ENCODE assay signal across 9 cellular contexts in the genomic region with DNA sequence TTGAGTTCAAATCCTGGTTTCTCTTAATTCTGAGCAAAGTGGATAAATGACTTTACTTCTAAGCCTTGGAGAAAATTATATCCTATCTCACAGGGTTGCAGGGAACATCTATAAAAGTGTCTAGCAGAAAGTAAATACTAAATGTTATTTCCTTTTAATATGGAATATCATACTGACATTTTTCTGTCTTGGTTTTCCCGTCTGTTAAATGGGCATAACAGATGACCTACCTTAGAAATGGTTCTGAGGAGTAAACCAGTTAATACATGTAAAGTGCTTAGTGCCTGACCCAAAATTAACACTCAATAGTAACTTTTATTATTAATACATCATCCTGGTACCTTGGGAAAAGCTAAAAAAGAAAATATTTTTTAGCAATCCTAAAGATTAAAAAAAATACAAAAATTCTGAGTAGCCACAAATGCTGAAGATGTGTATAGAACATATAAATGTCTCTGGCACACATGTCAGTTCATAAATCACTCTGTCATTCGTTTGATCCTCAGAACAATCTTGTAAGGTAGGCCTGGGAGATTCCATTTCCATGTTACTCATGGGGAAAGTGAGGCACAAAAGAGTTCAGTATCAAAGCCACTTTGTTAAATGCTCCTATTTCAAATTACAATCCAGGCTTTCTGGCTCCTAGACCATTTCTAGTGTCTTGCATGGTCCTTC. TPM values are rescaled to one million over a fixed set of nuclear protein-coding genes. Genes with fewer than 3 reads are reported as not detected.
DNase-seq lines count a peak whose midpoint lies in the region; ATAC-seq and TF ChIP-seq lines count a peak whose summit lies in the region.
"Had no signal": no experiment of that assay in that cellular context is flagged by ENCODE, and none has a peak within 500 bp of the region (broad histone marks: within the 10 kb centered on the region; RNA-seq: fewer than 3 reads in every experiment).

No MANE protein-coding gene starts in this region.

- H3K4me3 ChIP-seq in WI38 (ENCODE audit: low read depth, low read length) (peak overlapping the region; percentile 99), fibroblast of villous mesenchyme (ENCODE audit: low read depth, low read length) (peak overlapping the region; percentile 94)

- no peak overlapping the region for H3K27ac Mint-ChIP-seq in activated CD8-positive, alpha-beta memory T cell treated with anti-CD3 and anti-CD28 coated beads, Interleukin-2, amount 10 ng/mL, durations not matched to agents 7 days and 5 days
- peak overlapping the region; percentile 100 for H3K27ac Mint-ChIP-seq in stimulated activated effector memory CD8-positive, alpha-beta T cell treated with anti-CD3 and anti-CD28 coated beads, Interleukin-12 subunit alpha, Interleukin-12 subunit beta, amount 100 ng/mL, for 72 hours

- no peaks in the 10 kb centered on the region for H3K27me3 Mint-ChIP-seq in activated CD8-positive, alpha-beta memory T cell treated with anti-CD3 and anti-CD28 coated beads, Interleukin-2, amount 10 ng/mL, durations not matched to agents 7 days and 5 days

- ATAC-seq in activated CD8-positive, alpha-beta memory T cell treated with anti-CD3 and anti-CD28 coated beads, Interleukin-2, amount 10 ng/mL, durations not matched to agents 7 days and 5 days: no peak
- ATAC-seq in stimulated activated effector memory CD8-positive, alpha-beta T cell treated with anti-CD3 and anti-CD28 coated beads, Interleukin-12 subunit alpha, Interleukin-12 subunit beta, amount 100 ng/mL, for 72 hours: no peak
- ATAC-seq in GM21723 (IDR thresholded peaks at IDR 0.05; ENCODE audit: unreplicated experiment) (no peak), GM19351 (IDR thresholded peaks at IDR 0.05; ENCODE audit: unreplicated experiment) (no peak)

- H3K36me3 Mint-ChIP-seq in activated CD8-positive, alpha-beta memory T cell treated with anti-CD3 and anti-CD28 coated beads, Interleukin-2, amount 10 ng/mL, durations not matched to agents 7 days and 5 days: peaks cover 31% of the 10 kb centered on the region
- H3K36me3 Mint-ChIP-seq in stimulated activated effector memory CD8-positive, alpha-beta T cell treated with anti-CD3 and anti-CD28 coated beads, Interleukin-12 subunit alpha, Interleukin-12 subunit beta, amount 100 ng/mL, for 72 hours: peaks cover 74% of the 10 kb centered on the region

- CTCF ChIA-PET in activated CD8-positive, alpha-beta memory T cell treated with anti-CD3 and anti-CD28 coated beads, Interleukin-2, amount 10 ng/mL, durations not matched to agents 7 days and 5 days (lab: Charles Lee): interaction anchor here (0.6 to 2.1 kb wide), 3 partner anchors 10 to 155 kb away, joined by 3 to 7 read pairs (median 3); a partner anchor contains a TSS

- H3K4me1 Mint-ChIP-seq in activated CD8-positive, alpha-beta memory T cell treated with anti-CD3 and anti-CD28 coated beads, Interleukin-2, amount 10 ng/mL, durations not matched to agents 7 days and 5 days: peaks cover 32% of the 10 kb centered on the region
- H3K4me1 Mint-ChIP-seq in stimulated activated effector memory CD8-positive, alpha-beta T cell treated with anti-CD3 and anti-CD28 coated beads, Interleukin-12 subunit alpha, Interleukin-12 subunit beta, amount 100 ng/mL, for 72 hours: peaks cover 32% of the 10 kb centered on the region

- TF ChIP-seq CTCF in WI38 (IDR thresholded peaks at IDR 0.05; ENCODE audit: low read depth, low read length) (no peak), fibroblast of villous mesenchyme (IDR thresholded peaks at IDR 0.05; ENCODE audit: insufficient read depth, low read depth, low read length) (no peak)

- no peaks in the 10 kb centered on the region for H3K9me3 Mint-ChIP-seq in activated CD8-positive, alpha-beta memory T cell treated with anti-CD3 and anti-CD28 coated beads, Interleukin-2, amount 10 ng/mL, durations not matched to agents 7 days and 5 days (ENCODE audit: low read depth)
- no peaks in the 10 kb centered on the region for H3K9me3 Mint-ChIP-seq in stimulated activated effector memory CD8-positive, alpha-beta T cell treated with anti-CD3 and anti-CD28 coated beads, Interleukin-12 subunit alpha, Interleukin-12 subunit beta, amount 100 ng/mL, for 72 hours

- no peak for DNase-seq in activated CD8-positive, alpha-beta memory T cell treated with anti-CD3 and anti-CD28 coated beads, Interleukin-2, amount 10 ng/mL, durations not matched to agents 7 days and 5 days
- DNase-seq in activated CD8-positive, alpha-beta memory T cell treated with anti-CD3 and anti-CD28 coated beads, Interleukin-2, amount 50 U/mL, for 48 hours: no peak
- no peak for DNase-seq in fibroblast of villous mesenchyme (ENCODE audit: low read depth)
- DNase-seq in stimulated activated effector memory CD8-positive, alpha-beta T cell treated with anti-CD3 and anti-CD28 coated beads, Interleukin-12 subunit alpha, Interleukin-12 subunit beta, amount 100 ng/mL, for 72 hours (ENCODE audit: low spot score in 2 of 2): no peak
- no peak for DNase-seq in SHP77 (lab: John Stamatoyannopoulos, UW)
- DNase-seq: stimulated activated naive CD4-positive, alpha-beta T cell treated with Interleukin-2 at 50 U/mL for 16 hours had no signal

- H3K4me3 Mint-ChIP-seq in activated CD8-positive, alpha-beta memory T cell treated with anti-CD3 and anti-CD28 coated beads, Interleukin-2, amount 10 ng/mL, durations not matched to agents 7 days and 5 days: peak overlapping the region; percentile 93
- peak overlapping the region; percentile 100 for H3K4me3 Mint-ChIP-seq in stimulated activated effector memory CD8-positive, alpha-beta T cell treated with anti-CD3 and anti-CD28 coated beads, Interleukin-12 subunit alpha, Interleukin-12 subunit beta, amount 100 ng/mL, for 72 hours

RNA-seq across cellular contexts. Expression of a gene that starts 1.3 kb away (rescaled TPM):
- total RNA-seq in activated CD8-positive, alpha-beta memory T cell treated with anti-CD3 and anti-CD28 coated beads, Interleukin-2, amount 10 ng/mL, durations not matched to agents 7 days and 5 days: 10 to 100 TPM; 16.9 to 19.3 TPM
- 20.3 and 29.8 TPM in 2 replicates for total RNA-seq in fibroblast of villous mesenchyme

RNA-seq across cellular contexts. Expression of a gene that starts 1.8 kb away (rescaled TPM):
- 100 to 1,000 TPM; 219 to 266 TPM for total RNA-seq in activated CD8-positive, alpha-beta memory T cell treated with anti-CD3 and anti-CD28 coated beads, Interleukin-2, amount 10 ng/mL, durations not matched to agents 7 days and 5 days
- total RNA-seq in fibroblast of villous mesenchyme: 57.0 and 88.9 TPM in 2 replicates

RNA-seq across cellular contexts. Expression of a gene that starts 32.8 kb away (rescaled TPM):
- under 1 TPM; 0.45 to 0.53 TPM for total RNA-seq in activated CD8-positive, alpha-beta memory T cell treated with anti-CD3 and anti-CD28 coated beads, Interleukin-2, amount 10 ng/mL, durations not matched to agents 7 days and 5 days
- total RNA-seq in fibroblast of villous mesenchyme: under 0.01 TPM in 2 replicates

RNA-seq across cellular contexts. Expression of a gene that starts 42.5 kb away (rescaled TPM):
- not detected for total RNA-seq in activated CD8-positive, alpha-beta memory T cell treated with anti-CD3 and anti-CD28 coated beads, Interleukin-2, amount 10 ng/mL, durations not matched to agents 7 days and 5 days
- total RNA-seq in fibroblast of villous mesenchyme: under 0.01 TPM in 1 of 2 replicates, not detected in the other
